In genomic region chr5:131795128-131795719, GRCh38 we compare ENCODE assay signal across 8 cellular contexts. TPM values are rescaled to one million over a fixed set of nuclear protein-coding genes. Genes with fewer than 3 reads are reported as not detected.
A peak's percentile ranks its signal among the peaks of the same experiment; 100 is the strongest.
DNase-seq lines count a peak whose midpoint lies in the region; ATAC-seq and TF ChIP-seq lines count a peak whose summit lies in the region.

No MANE protein-coding gene starts in this region.

- TF ChIP-seq CTCF in Loucy (conservative IDR thresholded peaks at IDR 0.05; ENCODE audit: low read length) (no peak), neural cell (IDR thresholded peaks at IDR 0.05; ENCODE audit: poor library complexity, severe bottlenecking) (no peak), foreskin keratinocyte (conservative IDR thresholded peaks at IDR 0.05) (no peak)

- H3K4me1 Mint-ChIP-seq in central memory CD8-positive, alpha-beta T cell = peaks cover 33% of the 10 kb centered on the region

- H3K27me3 Mint-ChIP-seq in central memory CD8-positive, alpha-beta T cell = no peaks in the 10 kb centered on the region

- peak overlapping the region; percentile 94 for H3K4me2 ChIP-seq in Loucy (ENCODE audit: low read depth, low read length, poor library complexity, severe bottlenecking)
- H3K4me2 ChIP-seq in neural cell (ENCODE audit: low read length) = peak overlapping the region; percentile 72

- H3K4me1 ChIP-seq in Loucy (ENCODE audit: insufficient read depth, low read length, poor library complexity, severe bottlenecking) (peaks cover 29% of the 10 kb centered on the region), foreskin keratinocyte (peaks cover 7% of the 10 kb centered on the region)

- no peak for TF ChIP-seq EP300 in neural cell (conservative IDR thresholded peaks at IDR 0.05; ENCODE audit: poor library complexity, severe bottlenecking)

- H3K9me3 ChIP-seq in Loucy (ENCODE audit: insufficient read depth, low read depth, low read length) (no peaks in the 10 kb centered on the region), neural cell (ENCODE audit: low read length) (no peaks in the 10 kb centered on the region)

- DNase-seq in CD1c-positive myeloid dendritic cell (ENCODE audit: extremely low spot score) = peak; percentile 21
- DNase-seq in central memory CD8-positive, alpha-beta T cell (ENCODE audit: low spot score in 2 of 2) = no peak
- DNase-seq in C1 segment of cervical spinal cord (lab: John Stamatoyannopoulos, UW) = no peak
- DNase-seq in NK-92 treated with Interleukin-12 subunit alpha and Interleukin-12 subunit beta, amount 100 ng/mL, for 24 hours (lab: John Stamatoyannopoulos, UW) = no peak
- no peak for DNase-seq in foreskin keratinocyte
- DNase-seq in NCI-H510A treated with DMSO at 0.1 percent for 48 hours (lab: John Stamatoyannopoulos, UW) = no peak

- H3K36me3 ChIP-seq in Loucy (ENCODE audit: insufficient read depth, low read length) = no peaks in the 10 kb centered on the region
- H3K36me3 ChIP-seq in neural cell (ENCODE audit: insufficient read depth, low read length) = no peaks in the 10 kb centered on the region

- H3K27me3 ChIP-seq in Loucy (ENCODE audit: insufficient read depth, low read length, poor library complexity, severe bottlenecking) = no peaks in the 10 kb centered on the region
- no peaks in the 10 kb centered on the region for H3K27me3 ChIP-seq in neural cell (ENCODE audit: insufficient read depth, low read depth, low read length)
- no peaks in the 10 kb centered on the region for H3K27me3 ChIP-seq in foreskin keratinocyte

- H3K9ac ChIP-seq in Loucy (ENCODE audit: low read depth, low read length, poor library complexity, severe bottlenecking) (peak overlapping the region; percentile 94), neural cell (ENCODE audit: low read length) (no peak overlapping the region)

- H3K9me2 ChIP-seq in Loucy (replicated peaks; ENCODE audit: low read depth, low read length) = no peaks in the 10 kb centered on the region
- H3K9me2 ChIP-seq in neural cell (ENCODE audit: insufficient read depth, low read length) = no peaks in the 10 kb centered on the region

- H3K79me2 ChIP-seq in Loucy (ENCODE audit: insufficient read depth, low read length) (peaks cover 65% of the 10 kb centered on the region), neural cell (replicated peaks; ENCODE audit: insufficient read depth, low read length) (peaks cover 43% of the 10 kb centered on the region)

- no peak for TF ChIP-seq RAD21 in neural cell (conservative IDR thresholded peaks at IDR 0.05)

- H3K27ac ChIP-seq in neural cell (ENCODE audit: low read length) (no peak overlapping the region), foreskin keratinocyte (no peak overlapping the region)

- H3F3A ChIP-seq in Loucy (ENCODE audit: low read depth) (no peaks in the 10 kb centered on the region), neural cell (ENCODE audit: insufficient read depth, low read length, poor library complexity, severe bottlenecking) (peaks cover 3% of the 10 kb centered on the region)

- peak overlapping the region; percentile 77 for H3K4me3 ChIP-seq in Loucy (ENCODE audit: low read length, poor library complexity, severe bottlenecking)
- peak overlapping the region; percentile 91 for H3K4me3 ChIP-seq in neural cell (ENCODE audit: low read length)

- peaks cover 40% of the 10 kb centered on the region for H4K20me1 ChIP-seq in Loucy (ENCODE audit: insufficient read depth, low read length, poor library complexity, severe bottlenecking)
- H4K20me1 ChIP-seq in neural cell (ENCODE audit: insufficient read depth) = no peaks in the 10 kb centered on the region

- peak overlapping the region; percentile 91 for H3K27ac Mint-ChIP-seq in central memory CD8-positive, alpha-beta T cell (ENCODE audit: low read depth)

- ATAC-seq in central memory CD8-positive, alpha-beta T cell (replicated peaks; ENCODE audit: extremely low read depth, poor library complexity, severe bottlenecking) = no peak
- ATAC-seq in foreskin keratinocyte = no peak

- H2AFZ ChIP-seq in Loucy (ENCODE audit: low read length) (no peak overlapping the region), neural cell (ENCODE audit: low read depth, low read length) (no peak overlapping the region)

- peak overlapping the region; percentile 93 for H3K4me3 Mint-ChIP-seq in central memory CD8-positive, alpha-beta T cell

- H3K36me3 Mint-ChIP-seq in central memory CD8-positive, alpha-beta T cell (ENCODE audit: insufficient read depth) = peaks cover 18% of the 10 kb centered on the region

- H3K9me3 Mint-ChIP-seq in central memory CD8-positive, alpha-beta T cell = no peaks in the 10 kb centered on the region

TF ChIP-seq in neural cell, 6 proteins besides CTCF, POLR2A, EP300 and RAD21:
- TF ChIP-seq MXI1 (conservative IDR thresholded peaks at IDR 0.05; ENCODE audit: poor library complexity, severe bottlenecking) (no peak), POLR2AphosphoS5 (IDR thresholded peaks at IDR 0.05) (no peak), REST (IDR thresholded peaks at IDR 0.05; ENCODE audit: borderline replicate concordance) (no peak), TAF1 (IDR thresholded peaks at IDR 0.05; ENCODE audit: low read depth) (no peak), SMC3 (conservative IDR thresholded peaks at IDR 0.05; ENCODE audit: poor library complexity) (no peak), EZH2 (IDR thresholded peaks at IDR 0.05; ENCODE audit: borderline replicate concordance, insufficient read depth, low read length, poor library complexity, severe bottlenecking) (no peak)

RNA-seq across cellular contexts. Expression of gene FNIP1, which starts 1.6 kb away (rescaled TPM):
- polyA plus RNA-seq in neural cell (14.1 and 18.1 TPM in 2 replicates), foreskin keratinocyte (2.2 TPM in 2 replicates)
- 64.8 and 71.1 TPM in 2 replicates for polyA minus RNA-seq in neural cell
- total RNA-seq in foreskin keratinocyte = 16.9 and 18.7 TPM in 2 replicates
